1 cellular context compared by ENCODE assay signal in genomic region chr16:2673066-2673999, GRCh38.
TF ChIP-seq lines count a peak whose summit lies in the region.

No MANE protein-coding gene starts in this region.

TF ChIP-seq in SK-N-SH, 30 proteins besides CTCF, POLR2A, EP300 and RAD21 (continued from another document):
- TF ChIP-seq ZBTB33 (IDR thresholded peaks at IDR 0.05; ENCODE audit: borderline replicate concordance, low read depth): no peak
- TF ChIP-seq CHD2 (IDR thresholded peaks at IDR 0.05; ENCODE audit: low read length, partially characterized antibody): peak; percentile 41
- peak; percentile 32; the same call in 1 of the 2 replicates for TF ChIP-seq TAF1 (IDR thresholded peaks at IDR 0.05; ENCODE audit: borderline replicate concordance, low read depth, low read length)
- peak; percentile 85 for TF ChIP-seq REST (IDR thresholded peaks at IDR 0.05; ENCODE audit: low read depth, low read length)
- TF ChIP-seq TCF12 (IDR thresholded peaks at IDR 0.05): no peak
- peak; percentile 63 for TF ChIP-seq PBX3 (IDR thresholded peaks at IDR 0.05)
- TF ChIP-seq ELF1 (IDR thresholded peaks at IDR 0.05): peak; percentile 90
- TF ChIP-seq NRF1 (IDR thresholded peaks at IDR 0.05; ENCODE audit: low read depth, low read length): 0 out of 2 replicates have a peak, but pooled peaks have one; percentile 2
- TF ChIP-seq SIN3A (IDR thresholded peaks at IDR 0.05; ENCODE audit: borderline replicate concordance, low read depth, low read length): peak; percentile 62; the same call in 1 of the 2 replicates
- no peak for TF ChIP-seq NFIC (IDR thresholded peaks at IDR 0.05; ENCODE audit: borderline replicate concordance)
- no peak for TF ChIP-seq USF2 (IDR thresholded peaks at IDR 0.05; ENCODE audit: borderline replicate concordance, low read depth, low read length)
- no peak for TF ChIP-seq YY1 (IDR thresholded peaks at IDR 0.05; ENCODE audit: low read depth)
- no peak for TF ChIP-seq RXRA (IDR thresholded peaks at IDR 0.05; ENCODE audit: borderline replicate concordance, low read depth)
- no peak for TF ChIP-seq IRF3 (IDR thresholded peaks at IDR 0.05; ENCODE audit: low read depth, low read length)
